Comparison of ENCODE assay signal across 14 cellular contexts in the genomic region with DNA sequence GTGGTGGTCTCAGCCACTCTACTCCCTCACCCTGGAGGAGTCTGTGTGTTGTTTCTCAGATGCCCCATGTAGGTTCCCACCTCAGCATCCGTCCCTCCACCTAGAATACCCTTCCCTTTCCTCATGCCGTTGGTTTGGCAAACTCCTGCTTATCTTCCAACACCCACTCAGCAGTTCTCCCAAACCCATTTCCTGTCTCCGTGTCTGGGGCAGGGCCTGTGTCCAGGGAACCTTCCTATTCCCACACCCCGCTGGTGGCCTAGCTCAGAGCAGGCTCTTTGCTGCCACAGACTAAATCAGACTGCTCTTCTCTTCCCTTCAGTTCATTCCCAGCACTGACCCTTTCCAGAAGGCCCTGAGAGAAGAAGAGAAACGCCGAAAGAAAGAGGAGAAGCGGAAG. TPM values are rescaled to one million over a fixed set of nuclear protein-coding genes. Genes with fewer than 3 reads are reported as not detected.
DNase-seq lines count a peak whose midpoint lies in the region; ATAC-seq and TF ChIP-seq lines count a peak whose summit lies in the region.
"Had no signal": no experiment of that assay in that cellular context is flagged by ENCODE, and none has a peak within 500 bp of the region (broad histone marks: within the 10 kb centered on the region; RNA-seq: fewer than 3 reads in every experiment).

No MANE protein-coding gene starts in this region.

- no peak overlapping the region for H3K4me3 ChIP-seq in adrenal gland
- no peak overlapping the region for H3K4me3 ChIP-seq in lower lobe of right lung
- no peak overlapping the region for H3K4me3 ChIP-seq in thoracic aorta
- no peak overlapping the region for H3K4me3 ChIP-seq in suprapubic skin

- no peak overlapping the region for H3K4me3 Mint-ChIP-seq in activated T-cell treated with anti-CD3 and anti-CD28 coated beads, Interleukin-2, amount 50 U/mL, for 72 hours
- H3K4me3 Mint-ChIP-seq: effector memory CD8-positive, alpha-beta T cell had no signal

- H3K9me3 Mint-ChIP-seq in activated T-cell treated with anti-CD3 and anti-CD28 coated beads, Interleukin-2, amount 50 U/mL, for 72 hours = no peaks in the 10 kb centered on the region
- H3K9me3 Mint-ChIP-seq: effector memory CD8-positive, alpha-beta T cell had no signal

- no peaks in the 10 kb centered on the region for H3K27me3 ChIP-seq in adrenal gland
- H3K27me3 ChIP-seq in lower lobe of right lung (ENCODE audit: low read depth) = no peaks in the 10 kb centered on the region
- no peaks in the 10 kb centered on the region for H3K27me3 ChIP-seq in thoracic aorta (replicated peaks; ENCODE audit: insufficient read depth)
- no peaks in the 10 kb centered on the region for H3K27me3 ChIP-seq in suprapubic skin

- DNase-seq in activated T-cell treated with anti-CD3 and anti-CD28 coated beads, Interleukin-2, amount 50 U/mL, for 72 hours = no peak
- DNase-seq in activated T-cell treated with anti-CD3 and anti-CD28 coated beads, Interleukin-2, amount 50 U/mL, for 1 hour = no peak
- DNase-seq in adrenal gland (peak in 2 of 7 donors; percentile 49 to 57), lower lobe of right lung (no peak), thoracic aorta (ENCODE audit: low spot score) (no peak), anterior cingulate cortex (lab: John Stamatoyannopoulos, UW) (no peak), suprapubic skin (ENCODE audit: low spot score in 2 of 2) (no peak)
- DNase-seq: activated CD4-positive, CD25-positive, alpha-beta regulatory T cell treated with anti-CD3 and anti-CD28 coated beads, Interleukin-2, amount 50 U/mL, for 72 hours; activated naive CD4-positive, alpha-beta T cell treated with anti-CD3 and anti-CD28 coated beads, Interleukin-2, amount 50 U/mL, for 16 hours; DMS79 treated with DMSO at 0.1 percent for 48 hours; effector memory CD8-positive, alpha-beta T cell; NCI-H524 treated with DMSO at 0.1 percent for 48 hours; stimulated activated CD4-positive, alpha-beta T cell treated with anti-CD3 and anti-CD28 coated beads, Interleukin-12 subunit alpha, Interleukin-12 subunit beta, amount 100 ng/mL, for 4 hours had no signal

- no peak for TF ChIP-seq CTCF in adrenal gland (IDR thresholded peaks at IDR 0.05)
- no peak for TF ChIP-seq CTCF in lower lobe of right lung (IDR thresholded peaks at IDR 0.05)
- no peak for TF ChIP-seq CTCF in thoracic aorta (IDR thresholded peaks at IDR 0.05)
- TF ChIP-seq CTCF in suprapubic skin (IDR thresholded peaks at IDR 0.05) = no peak

- TF ChIP-seq POLR2A in adrenal gland (IDR thresholded peaks at IDR 0.05) (no peak), suprapubic skin (IDR thresholded peaks at IDR 0.05) (no peak)

- peak overlapping the region; percentile 65 for H3K27ac Mint-ChIP-seq in activated T-cell treated with anti-CD3 and anti-CD28 coated beads, Interleukin-2, amount 50 U/mL, for 72 hours

- peaks cover 58% of the 10 kb centered on the region for H3K4me1 Mint-ChIP-seq in activated T-cell treated with anti-CD3 and anti-CD28 coated beads, Interleukin-2, amount 50 U/mL, for 72 hours (ENCODE audit: low read depth)

- WGBS in adrenal gland, 4 donors = 31 to 48% (median 36%) methylated on average over 7 of the region's 7 CpGs
- 72% methylated on average over 7 of the region's 7 CpGs for WGBS in suprapubic skin

- H3K36me3 ChIP-seq in adrenal gland (replicated peaks in 1 of 2) (no peaks in the 10 kb centered on the region), lower lobe of right lung (peaks cover 11% of the 10 kb centered on the region), thoracic aorta (no peaks in the 10 kb centered on the region), suprapubic skin (no peaks in the 10 kb centered on the region)

- H3K27ac ChIP-seq in adrenal gland (peak overlapping the region; percentile 78 to 96 (median 94)), lower lobe of right lung (peak overlapping the region; percentile 34), thoracic aorta (peak overlapping the region; percentile 34 to 43), suprapubic skin (no peak overlapping the region)

- no peaks in the 10 kb centered on the region for H3K27me3 Mint-ChIP-seq in activated T-cell treated with anti-CD3 and anti-CD28 coated beads, Interleukin-2, amount 50 U/mL, for 72 hours (ENCODE audit: low read depth)
- H3K27me3 Mint-ChIP-seq: effector memory CD8-positive, alpha-beta T cell had no signal

- TF ChIP-seq EP300 in suprapubic skin (IDR thresholded peaks at IDR 0.05) = no peak

- peaks cover 5 to 18% of the 10 kb centered on the region in 2 donors for H3K36me3 Mint-ChIP-seq in activated T-cell treated with anti-CD3 and anti-CD28 coated beads, Interleukin-2, amount 50 U/mL, for 72 hours (ENCODE audit: insufficient read depth in 2 of 2)

- H3K9me3 ChIP-seq in adrenal gland (replicated peaks in 1 of 3) (no peaks in the 10 kb centered on the region), lower lobe of right lung (no peaks in the 10 kb centered on the region), thoracic aorta (no peaks in the 10 kb centered on the region), suprapubic skin (no peaks in the 10 kb centered on the region)

- H3K4me1 ChIP-seq in adrenal gland (replicated peaks in 1 of 2) = peaks cover 26 to 47% of the 10 kb centered on the region in 2 donors
- H3K4me1 ChIP-seq in lower lobe of right lung = peaks cover 18% of the 10 kb centered on the region
- H3K4me1 ChIP-seq in thoracic aorta (ENCODE audit: control insufficient read depth in 1 of 2, low read depth in 2 of 2) = peaks cover 0 to 15% of the 10 kb centered on the region in 2 donors
- H3K4me1 ChIP-seq in suprapubic skin = peaks cover 12% of the 10 kb centered on the region

- intact Hi-C loops in adrenal gland (cut with DNase I) = no loop called here
- intact Hi-C loops in lower lobe of right lung (cut with DNase I) = no loop called here

- no peak for ATAC-seq in activated T-cell treated with anti-CD3 and anti-CD28 coated beads, Interleukin-2, amount 50 U/mL, for 72 hours (replicated peaks in 1 of 2)
- ATAC-seq in lower lobe of right lung (no peak), thoracic aorta (ENCODE audit: insufficient number of reproducible peaks, low FRiP score, low read depth) (no peak), HG03196 (IDR thresholded peaks at IDR 0.05; ENCODE audit: unreplicated experiment) (no peak)
- ATAC-seq: effector memory CD8-positive, alpha-beta T cell had no signal

RNA-seq across cellular contexts. Expression of a gene that starts 7.5 kb away (rescaled TPM):
- 100 to 1,000 TPM; 127 to 131 TPM for total RNA-seq in activated T-cell treated with anti-CD3 and anti-CD28 coated beads, Interleukin-2, amount 50 U/mL, for 72 hours
- 100 to 1,000 TPM; 113 to 263 (median 156) TPM for total RNA-seq in adrenal gland
- polyA plus RNA-seq in adrenal gland = 100 to 1,000 TPM in 2 of 3 donors, 10 to 100 TPM in 1; 85.7 to 209 (median 104) TPM
- 132 TPM for total RNA-seq in lower lobe of right lung
- 10 to 100 TPM; 48.3 to 65.3 TPM for total RNA-seq in thoracic aorta
- 100 to 1,000 TPM in 3 of 4 donors, 10 to 100 TPM in 1; 97.5 to 160 (median 146) TPM for total RNA-seq in suprapubic skin

RNA-seq across cellular contexts. Expression of a gene that starts 24.9 kb away (rescaled TPM):
- total RNA-seq in activated T-cell treated with anti-CD3 and anti-CD28 coated beads, Interleukin-2, amount 50 U/mL, for 72 hours = 10 to 100 TPM; 18.9 to 23.1 TPM
- total RNA-seq in adrenal gland (10 to 100 TPM; 24.9 to 64.4 (median 35.1) TPM), lower lobe of right lung (7.9 TPM), thoracic aorta (1 to 10 TPM; 1.6 to 5.3 TPM), suprapubic skin (10 to 100 TPM; 10.1 to 22.0 (median 15.2) TPM)
- polyA plus RNA-seq in adrenal gland = 10 to 100 TPM in 1 of 3 donors, 1 to 10 TPM in 2; 4.9 to 28.0 (median 6.8) TPM
